ENCODE assay signal across 1 cellular context in genomic region chr6:33988121-33989015, GRCh38.
TF ChIP-seq lines count a peak whose summit lies in the region.

No MANE protein-coding gene starts in this region.

TF ChIP-seq in HepG2, 621 proteins besides CTCF, POLR2A, EP300 and RAD21 (continued from another document and continues in another):
- TF ChIP-seq ZHX1 (CRISPR knock-in tag; IDR thresholded peaks at IDR 0.05; ENCODE audit: low read depth): no peak
- TF ChIP-seq GTF2F1 (IDR thresholded peaks at IDR 0.05; ENCODE audit: low read length): no peak
- no peak for TF ChIP-seq EZH2 (conservative IDR thresholded peaks at IDR 0.05; ENCODE audit: low read depth, low read length)
- no peak for TF ChIP-seq ZHX2 (IDR thresholded peaks at IDR 0.05; ENCODE audit: low read depth)
- peak; percentile 44; the same call in 1 of the 2 replicates for TF ChIP-seq ZHX2 (CRISPR knock-in tag; IDR thresholded peaks at IDR 0.05; ENCODE audit: borderline replicate concordance)
- TF ChIP-seq ZNF879 (CRISPR knock-in tag; IDR thresholded peaks at IDR 0.05): no peak
- no peak for TF ChIP-seq AGO1 (IDR thresholded peaks at IDR 0.05; ENCODE audit: low read depth, low read length, poor library complexity, severe bottlenecking)
- TF ChIP-seq ZFP36L1 (CRISPR knock-in tag; IDR thresholded peaks at IDR 0.05): 0 out of 2 replicates have a peak, but pooled peaks have one; percentile 33
- no peak; the same call in 1 of the 2 replicates for TF ChIP-seq ATF1 (CRISPR knock-in tag; IDR thresholded peaks at IDR 0.05)
- peak in 1 of 2 experiments; percentile 83; a peak in 2 of 4 replicates for TF ChIP-seq REST (IDR thresholded peaks at IDR 0.05; ENCODE audit: borderline replicate concordance in 1 of 2, low read depth in 1 of 2, low read length in 2 of 2)
- TF ChIP-seq ZNF335 (CRISPR knock-in tag; IDR thresholded peaks at IDR 0.05): no peak; the same call in 1 of the 2 replicates
- TF ChIP-seq ZNF614 (CRISPR knock-in tag; IDR thresholded peaks at IDR 0.05; ENCODE audit: borderline replicate concordance): peak; percentile 83
- no peak for TF ChIP-seq ZNF235 (CRISPR knock-in tag; IDR thresholded peaks at IDR 0.05; ENCODE audit: borderline replicate concordance)
- TF ChIP-seq ADNP (CRISPR knock-in tag; IDR thresholded peaks at IDR 0.05): no peak; the same call in 1 of the 2 replicates
- no peak; the same call in 1 of the 2 replicates for TF ChIP-seq ZFP41 (CRISPR knock-in tag; IDR thresholded peaks at IDR 0.05; ENCODE audit: borderline replicate concordance)
- TF ChIP-seq ZNF263 (CRISPR knock-in tag; IDR thresholded peaks at IDR 0.05): 0 out of 2 replicates have a peak, but pooled peaks have one; percentile 49
- peak; percentile 92 for TF ChIP-seq ZNF331 (CRISPR knock-in tag; IDR thresholded peaks at IDR 0.05)
- TF ChIP-seq HDAC6 (IDR thresholded peaks at IDR 0.05; ENCODE audit: low read depth, low read length): no peak
- peak; percentile 82; the same call in 1 of the 2 replicates for TF ChIP-seq ESRRA (CRISPR knock-in tag; IDR thresholded peaks at IDR 0.05; ENCODE audit: low read depth)
- peak; percentile 88 for TF ChIP-seq SOX13 (IDR thresholded peaks at IDR 0.05)
- TF ChIP-seq SOX13 (CRISPR knock-in tag; conservative IDR thresholded peaks at IDR 0.05 in 1 of 2, IDR thresholded peaks at IDR 0.05 in 1 of 2): peak in 1 of 2 experiments; percentile 95; a peak in 2 of 4 replicates
- peak; percentile 96 for TF ChIP-seq NR2F2 (IDR thresholded peaks at IDR 0.05; ENCODE audit: borderline replicate concordance, low read depth)
- 0 out of 2 replicates have a peak, but pooled peaks have one; percentile 12 for TF ChIP-seq MXD1 (CRISPR knock-in tag; IDR thresholded peaks at IDR 0.05)
- TF ChIP-seq ZNF441 (CRISPR knock-in tag; IDR thresholded peaks at IDR 0.05; ENCODE audit: borderline replicate concordance): peak; percentile 79; the same call in 1 of the 2 replicates
- no peak for TF ChIP-seq ZNF367 (CRISPR knock-in tag; IDR thresholded peaks at IDR 0.05; ENCODE audit: borderline replicate concordance)
- no peak for TF ChIP-seq THAP8 (CRISPR knock-in tag; IDR thresholded peaks at IDR 0.05; ENCODE audit: borderline replicate concordance)
- TF ChIP-seq GLI4 (CRISPR knock-in tag; IDR thresholded peaks at IDR 0.05; ENCODE audit: borderline replicate concordance): no peak
- TF ChIP-seq TOE1 (CRISPR knock-in tag; IDR thresholded peaks at IDR 0.05): no peak; the same call in 1 of the 2 replicates
- TF ChIP-seq DNMT1 (CRISPR knock-in tag; IDR thresholded peaks at IDR 0.05): no peak
- no peak for TF ChIP-seq ZFP82 (CRISPR knock-in tag; IDR thresholded peaks at IDR 0.05; ENCODE audit: borderline replicate concordance)
- TF ChIP-seq ZNF564 (CRISPR knock-in tag; IDR thresholded peaks at IDR 0.05): no peak; the same call in 1 of the 2 replicates
- TF ChIP-seq ZNF230 (CRISPR knock-in tag; IDR thresholded peaks at IDR 0.05): peak; percentile 89; the same call in 1 of the 2 replicates
- peak; percentile 95 for TF ChIP-seq FOXP1 (IDR thresholded peaks at IDR 0.05)
- TF ChIP-seq FOXP1 (CRISPR knock-in tag; IDR thresholded peaks at IDR 0.05): peak; percentile 98
- TF ChIP-seq NFIB (CRISPR knock-in tag; IDR thresholded peaks at IDR 0.05; ENCODE audit: borderline replicate concordance): no peak
- peak; percentile 30; the same call in 1 of the 2 replicates for TF ChIP-seq PHF20 (CRISPR knock-in tag; IDR thresholded peaks at IDR 0.05)
- TF ChIP-seq HMGA1 (CRISPR knock-in tag; conservative IDR thresholded peaks at IDR 0.05): no peak
- TF ChIP-seq ZNF446 (CRISPR knock-in tag; IDR thresholded peaks at IDR 0.05): no peak
- peak; percentile 39; the same call in 1 of the 2 replicates for TF ChIP-seq IRF9 (CRISPR knock-in tag; IDR thresholded peaks at IDR 0.05; ENCODE audit: borderline replicate concordance)
- no peak for TF ChIP-seq ZNF337 (CRISPR knock-in tag; IDR thresholded peaks at IDR 0.05; ENCODE audit: borderline replicate concordance, low read depth)
- TF ChIP-seq TBP (CRISPR knock-in tag; IDR thresholded peaks at IDR 0.05): no peak
- TF ChIP-seq HMG20A (CRISPR knock-in tag; IDR thresholded peaks at IDR 0.05; ENCODE audit: borderline replicate concordance): peak; percentile 100
- no peak for TF ChIP-seq FOXM1 (CRISPR knock-in tag; IDR thresholded peaks at IDR 0.05)
- TF ChIP-seq DDIT3 (CRISPR knock-in tag; IDR thresholded peaks at IDR 0.05): no peak
- 0 out of 2 replicates have a peak, but pooled peaks have one; percentile 84 for TF ChIP-seq MZF1 (CRISPR knock-in tag; IDR thresholded peaks at IDR 0.05; ENCODE audit: borderline replicate concordance)
- TF ChIP-seq PBX3 (CRISPR knock-in tag; IDR thresholded peaks at IDR 0.05; ENCODE audit: borderline replicate concordance): no peak
- no peak for TF ChIP-seq ATM (IDR thresholded peaks at IDR 0.05; ENCODE audit: borderline replicate concordance)
- TF ChIP-seq HINFP (CRISPR knock-in tag; IDR thresholded peaks at IDR 0.05; ENCODE audit: low read depth): no peak
